In genomic region chr19:31905980-31906948, GRCh38 we compare ENCODE assay signal across 15 cellular contexts.
DNase-seq lines count a peak whose midpoint lies in the region; ATAC-seq and TF ChIP-seq lines count a peak whose summit lies in the region.
"Had no signal": no experiment of that assay in that cellular context is flagged by ENCODE, and none has a peak within 500 bp of the region (broad histone marks: within the 10 kb centered on the region; RNA-seq: fewer than 3 reads in every experiment).

No MANE protein-coding gene starts in this region.

- H3K4me3 ChIP-seq in breast epithelium (no peak overlapping the region), gastroesophageal sphincter (no peak overlapping the region), aorta (ENCODE audit: low read length in 2 of 2) (no peak overlapping the region), WERI-Rb-1 (ENCODE audit: low read depth, low read length) (no peak overlapping the region)

- TF ChIP-seq EP300 in gastroesophageal sphincter (IDR thresholded peaks at IDR 0.05) = no peak

- CTCF ChIA-PET in MCF 10A (lab: Yijun Ruan, JAX) = interaction anchor here (0.6 kb wide), 1 partner anchor 99 kb away, joined by 4 read pairs; no protein-coding TSS in a partner anchor
- CTCF ChIA-PET in activated CD8-positive, alpha-beta T cell treated with anti-CD3 and anti-CD28 coated beads, Interleukin-2, amount 10 ng/mL, durations not matched to agents 7 days and 5 days (lab: Charles Lee) = no interaction called here

- H3K9me3 Mint-ChIP-seq in MCF 10A (ENCODE audit: unreplicated experiment) = peaks cover 44% of the 10 kb centered on the region
- H3K9me3 Mint-ChIP-seq in nephron = no peaks in the 10 kb centered on the region
- H3K9me3 Mint-ChIP-seq in activated CD8-positive, alpha-beta T cell treated with anti-CD3 and anti-CD28 coated beads, Interleukin-2, amount 10 ng/mL, durations not matched to agents 7 days and 5 days (ENCODE audit: insufficient read depth) = no peaks in the 10 kb centered on the region
- H3K9me3 Mint-ChIP-seq: brain had no signal

- H3K4me1 ChIP-seq in breast epithelium (no peaks in the 10 kb centered on the region), gastroesophageal sphincter (peaks cover 0 to 5% (median 0%) of the 10 kb centered on the region in 3 donors), aorta (ENCODE audit: control insufficient read depth in 1 of 2, insufficient read depth in 2 of 2, low read length in 2 of 2) (no peaks in the 10 kb centered on the region)

- ATAC-seq in gastroesophageal sphincter (peak; percentile 84), aorta (ENCODE audit: low FRiP score) (peak; percentile 36), HG02642 (IDR thresholded peaks at IDR 0.05; ENCODE audit: poor library complexity, unreplicated experiment) (no peak)
- ATAC-seq in activated CD8-positive, alpha-beta T cell treated with anti-CD3 and anti-CD28 coated beads, Interleukin-2, amount 10 ng/mL, durations not matched to agents 7 days and 5 days = no peak

- no peak for TF ChIP-seq POLR2A in breast epithelium (IDR thresholded peaks at IDR 0.05)
- TF ChIP-seq POLR2A in gastroesophageal sphincter (IDR thresholded peaks at IDR 0.05) = no peak

- POLR2A ChIA-PET in MCF 10A (lab: Yijun Ruan, JAX) = interaction anchor here (0.7 kb wide), 1 partner anchor 28 kb away, joined by 3 read pairs; no protein-coding TSS in a partner anchor
- POLR2A ChIA-PET in activated CD8-positive, alpha-beta T cell treated with anti-CD3 and anti-CD28 coated beads, Interleukin-2, amount 10 ng/mL, durations not matched to agents 7 days and 5 days (lab: Charles Lee) = no interaction called here

- BruUV-seq in MCF 10A (replicated peaks; lab: Mats Ljungman, UMichigan) = no TSS peak

- no peaks in the 10 kb centered on the region for H3K36me3 ChIP-seq in breast epithelium
- no peaks in the 10 kb centered on the region for H3K36me3 ChIP-seq in gastroesophageal sphincter
- no peaks in the 10 kb centered on the region for H3K36me3 ChIP-seq in aorta (ENCODE audit: control insufficient read depth in 1 of 2, insufficient read depth in 2 of 2, low read length in 1 of 2)
- H3K36me3 ChIP-seq in WERI-Rb-1 = no peaks in the 10 kb centered on the region

- no peak for TF ChIP-seq CTCF in breast epithelium (IDR thresholded peaks at IDR 0.05)
- no peak for TF ChIP-seq CTCF in MCF 10A (IDR thresholded peaks at IDR 0.05; ENCODE audit: unreplicated experiment)
- TF ChIP-seq CTCF in gastroesophageal sphincter (IDR thresholded peaks at IDR 0.05) = no peak
- no peak for TF ChIP-seq CTCF in nephron (IDR thresholded peaks at IDR 0.05; ENCODE audit: unreplicated experiment in 3 of 3)
- TF ChIP-seq CTCF in WERI-Rb-1 (IDR thresholded peaks at IDR 0.05; ENCODE audit: low read depth, low read length) = no peak

- DNase-seq in breast epithelium (ENCODE audit: low spot score in 2 of 2) = no peak
- DNase-seq in MCF 10A (ENCODE audit: unreplicated experiment) = no peak
- DNase-seq in aorta = no peak
- DNase-seq in activated CD8-positive, alpha-beta T cell treated with anti-CD3 and anti-CD28 coated beads, Interleukin-2, amount 10 ng/mL, durations not matched to agents 7 days and 5 days = no peak
- no peak for DNase-seq in WERI-Rb-1
- DNase-seq: activated effector memory CD4-positive, alpha-beta T cell treated with Interleukin-2 at 50 U/mL for 16 hours; GOT3; NCI-H1105; NCI-H226; substantia nigra; T-helper 2 cell had no signal

- WGBS in gastroesophageal sphincter (ENCODE audit: low coverage in 1 of 2), 2 donors = 42 to 50% methylated on average over 6 to 11 of the region's 11 CpGs
- WGBS in aorta, 2 donors = 38 to 41% methylated on average over 11 of the region's 11 CpGs

- intact Hi-C loops in breast epithelium (cut with DNase I; ENCODE audit: low total_unique reads) = no loop called here
- intact Hi-C loops in MCF 10A (cut with micrococcal nuclease) = no loop called here
- intact Hi-C loops in aorta (cut with DNase I) = no loop called here

- H3K27ac Mint-ChIP-seq in MCF 10A (ENCODE audit: low read depth, unreplicated experiment) (no peak overlapping the region), nephron (peak overlapping the region; percentile 91 to 96 (median 92))
- no peak overlapping the region for H3K27ac Mint-ChIP-seq in activated CD8-positive, alpha-beta T cell treated with anti-CD3 and anti-CD28 coated beads, Interleukin-2, amount 10 ng/mL, durations not matched to agents 7 days and 5 days

- no peaks in the 10 kb centered on the region for H3K27me3 ChIP-seq in breast epithelium
- no peaks in the 10 kb centered on the region for H3K27me3 ChIP-seq in gastroesophageal sphincter
- no peaks in the 10 kb centered on the region for H3K27me3 ChIP-seq in aorta (ENCODE audit: control insufficient read depth in 1 of 2, insufficient read depth in 2 of 2, low read length in 1 of 2)
- no peaks in the 10 kb centered on the region for H3K27me3 ChIP-seq in WERI-Rb-1 (ENCODE audit: insufficient read depth, low read depth, severe bottlenecking)

- no peaks in the 10 kb centered on the region for H3K27me3 Mint-ChIP-seq in MCF 10A (ENCODE audit: insufficient read depth, unreplicated experiment)
- no peaks in the 10 kb centered on the region for H3K27me3 Mint-ChIP-seq in nephron (ENCODE audit: low read depth)
- no peaks in the 10 kb centered on the region for H3K27me3 Mint-ChIP-seq in activated CD8-positive, alpha-beta T cell treated with anti-CD3 and anti-CD28 coated beads, Interleukin-2, amount 10 ng/mL, durations not matched to agents 7 days and 5 days (ENCODE audit: low read depth)

- H3K27ac ChIP-seq in breast epithelium (peak overlapping the region; percentile 59 to 90), gastroesophageal sphincter (peak overlapping the region in 3 of 4 donors; percentile 44 to 71 (median 67)), aorta (ENCODE audit: low read depth in 1 of 2, low read length in 2 of 2) (no peak overlapping the region), WERI-Rb-1 (no peak overlapping the region)

- no peak overlapping the region for H3K4me3 Mint-ChIP-seq in MCF 10A (ENCODE audit: unreplicated experiment)
- no peak overlapping the region for H3K4me3 Mint-ChIP-seq in nephron
- no peak overlapping the region for H3K4me3 Mint-ChIP-seq in activated CD8-positive, alpha-beta T cell treated with anti-CD3 and anti-CD28 coated beads, Interleukin-2, amount 10 ng/mL, durations not matched to agents 7 days and 5 days
- H3K4me3 Mint-ChIP-seq: brain had no signal

- no peaks in the 10 kb centered on the region for H3K4me1 Mint-ChIP-seq in MCF 10A (ENCODE audit: insufficient read depth, unreplicated experiment)
- H3K4me1 Mint-ChIP-seq in nephron = peaks cover 52% of the 10 kb centered on the region
- H3K4me1 Mint-ChIP-seq in activated CD8-positive, alpha-beta T cell treated with anti-CD3 and anti-CD28 coated beads, Interleukin-2, amount 10 ng/mL, durations not matched to agents 7 days and 5 days (ENCODE audit: low read depth) = peaks cover 2% of the 10 kb centered on the region

- no peaks in the 10 kb centered on the region for H3K9me3 ChIP-seq in breast epithelium
- no peaks in the 10 kb centered on the region for H3K9me3 ChIP-seq in gastroesophageal sphincter
- no peaks in the 10 kb centered on the region for H3K9me3 ChIP-seq in aorta (ENCODE audit: control insufficient read depth, low read length)
- H3K9me3 ChIP-seq in WERI-Rb-1 (ENCODE audit: severe bottlenecking) = no peaks in the 10 kb centered on the region

- H3K36me3 Mint-ChIP-seq in MCF 10A (ENCODE audit: insufficient read depth, unreplicated experiment) (no peaks in the 10 kb centered on the region), nephron (ENCODE audit: low read depth) (no peaks in the 10 kb centered on the region)
- H3K36me3 Mint-ChIP-seq in activated CD8-positive, alpha-beta T cell treated with anti-CD3 and anti-CD28 coated beads, Interleukin-2, amount 10 ng/mL, durations not matched to agents 7 days and 5 days (ENCODE audit: low read depth) = no peaks in the 10 kb centered on the region
- H3K36me3 Mint-ChIP-seq: brain had no signal

Comparison
In these comparisons a context has a peak if more than half of its experiments do, and no peak if none do; other contexts are left out.
1. H3K27ac ChIP-seq: peak in breast epithelium (2 of 2) and gastroesophageal sphincter (3 of 4); none in aorta (0 of 2) and WERI-Rb-1 (single experiment).
2. H3K27ac Mint-ChIP-seq: peak in nephron (3 of 3); none in MCF 10A (single experiment) and activated CD8-positive, alpha-beta T cell treated with anti-CD3 and anti-CD28 coated beads, Interleukin-2, amount 10 ng/mL, durations not matched to agents 7 days and 5 days (single experiment).
3. ATAC-seq: peak in gastroesophageal sphincter (single experiment) and aorta (single experiment); none in HG02642 (single experiment) and activated CD8-positive, alpha-beta T cell treated with anti-CD3 and anti-CD28 coated beads, Interleukin-2, amount 10 ng/mL, durations not matched to agents 7 days and 5 days (single experiment).